In genomic region chr4:110514889-110515479, GRCh38 we compare ENCODE assay signal across 8 cellular contexts. TPM values are rescaled to one million over a fixed set of nuclear protein-coding genes. Genes with fewer than 3 reads are reported as not detected.
DNase-seq lines count a peak whose midpoint lies in the region; ATAC-seq and TF ChIP-seq lines count a peak whose summit lies in the region.

No MANE protein-coding gene starts in this region.

- no peaks in the 10 kb centered on the region for H3K36me3 Mint-ChIP-seq in glutamatergic neuron (ENCODE audit: unreplicated experiment)

- TF ChIP-seq CTCF in VCaP (conservative IDR thresholded peaks at IDR 0.05) (peak; percentile 81), glutamatergic neuron (IDR thresholded peaks at IDR 0.05; ENCODE audit: partially characterized antibody, unreplicated experiment) (peak; percentile 77), upper lobe of right lung (IDR thresholded peaks at IDR 0.05) (peak; percentile 72)

- no peak for ATAC-seq in upper lobe of right lung
- no peak for ATAC-seq in GM21381 (IDR thresholded peaks at IDR 0.05; ENCODE audit: unreplicated experiment)

- H3K27me3 ChIP-seq in upper lobe of right lung: no peaks in the 10 kb centered on the region

- H3K27ac ChIP-seq in VCaP: no peak overlapping the region
- no peak overlapping the region for H3K27ac ChIP-seq in upper lobe of right lung

- no peaks in the 10 kb centered on the region for H3K9me3 Mint-ChIP-seq in glutamatergic neuron (ENCODE audit: unreplicated experiment)

- H3K27ac Mint-ChIP-seq in glutamatergic neuron (ENCODE audit: unreplicated experiment): no peak overlapping the region

- no peaks in the 10 kb centered on the region for H3K9me3 ChIP-seq in upper lobe of right lung

- DNase-seq in DMS 273 (lab: John Stamatoyannopoulos, UW; ENCODE audit: unreplicated experiment) (peak; percentile 33), DMS 273 treated with DMSO at 0.1 percent for 48 hours (lab: John Stamatoyannopoulos, UW) (no peak), Kasumi-1 (lab: John Stamatoyannopoulos, UW) (peak; percentile 70 to 73), glutamatergic neuron (no peak), upper lobe of right lung (no peak), C1 segment of cervical spinal cord (lab: John Stamatoyannopoulos, UW) (no peak)

- intact Hi-C loops in upper lobe of right lung (cut with DNase I): loop anchor here (5.0 to 10.0 kb wide), 2 partner anchors 200 to 518 kb away; no protein-coding TSS in a partner anchor

- no peak overlapping the region for H3K4me3 ChIP-seq in upper lobe of right lung

- no peaks in the 10 kb centered on the region for H3K36me3 ChIP-seq in upper lobe of right lung

- no peak overlapping the region for H3K4me3 Mint-ChIP-seq in glutamatergic neuron (ENCODE audit: unreplicated experiment)

- no peaks in the 10 kb centered on the region for H3K27me3 Mint-ChIP-seq in glutamatergic neuron (ENCODE audit: unreplicated experiment)

- H3K4me1 Mint-ChIP-seq in glutamatergic neuron (ENCODE audit: low read depth, unreplicated experiment): no peaks in the 10 kb centered on the region

- H3K4me1 ChIP-seq in upper lobe of right lung: no peaks in the 10 kb centered on the region

RNA-seq across cellular contexts. Expression of gene ENPEP, which starts 39.0 kb away (rescaled TPM):
- total RNA-seq in glutamatergic neuron (ENCODE audit: unreplicated experiment) (2.4 TPM), upper lobe of right lung (7.5 TPM)

Comparison
In these comparisons a context has a peak if more than half of its experiments do, and no peak if none do; other contexts are left out.
1. DNase-seq: peak in DMS 273 (single experiment) and Kasumi-1 (2 of 2); none in DMS 273 treated with DMSO at 0.1 percent for 48 hours (single experiment), glutamatergic neuron (single experiment), upper lobe of right lung (single experiment) and C1 segment of cervical spinal cord (0 of 14).
2. Peak in every context shown above with its lines, with median percentiles within 50 percentile points of each other: CTCF ChIP-seq.